Comparison of ENCODE assay signal across 1 cellular context in the genomic region with DNA sequence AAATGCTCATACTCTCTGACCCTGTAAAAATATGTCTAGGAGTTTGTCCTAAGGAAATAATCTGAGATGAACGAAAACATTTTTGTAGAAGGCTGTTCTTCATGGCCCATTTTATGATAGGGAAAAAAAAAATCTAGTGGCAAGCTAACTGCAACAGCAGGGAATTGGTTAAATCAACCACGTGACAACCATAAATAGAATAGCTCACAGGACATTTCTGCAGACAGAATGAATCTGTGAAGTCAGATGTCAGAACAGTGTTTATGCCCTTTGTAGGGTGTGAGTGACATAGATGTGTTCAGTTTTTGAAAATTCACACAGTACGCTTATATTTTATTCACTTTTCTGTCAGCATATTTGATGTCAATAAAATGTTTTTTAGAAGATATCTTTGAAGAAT.
A peak's percentile ranks its signal among the peaks of the same experiment; 100 is the strongest.
TF ChIP-seq lines count a peak whose summit lies in the region.

No MANE protein-coding gene starts in this region.

TF ChIP-seq in K562, 482 proteins besides CTCF, POLR2A, EP300 and RAD21:
- no peak for TF ChIP-seq NCOA2 (IDR thresholded peaks at IDR 0.05; ENCODE audit: partially characterized antibody in 2 of 2)
- no peak for TF ChIP-seq ZNF282 (CRISPR knock-in tag; IDR thresholded peaks at IDR 0.05)
- TF ChIP-seq, protein P1, sequence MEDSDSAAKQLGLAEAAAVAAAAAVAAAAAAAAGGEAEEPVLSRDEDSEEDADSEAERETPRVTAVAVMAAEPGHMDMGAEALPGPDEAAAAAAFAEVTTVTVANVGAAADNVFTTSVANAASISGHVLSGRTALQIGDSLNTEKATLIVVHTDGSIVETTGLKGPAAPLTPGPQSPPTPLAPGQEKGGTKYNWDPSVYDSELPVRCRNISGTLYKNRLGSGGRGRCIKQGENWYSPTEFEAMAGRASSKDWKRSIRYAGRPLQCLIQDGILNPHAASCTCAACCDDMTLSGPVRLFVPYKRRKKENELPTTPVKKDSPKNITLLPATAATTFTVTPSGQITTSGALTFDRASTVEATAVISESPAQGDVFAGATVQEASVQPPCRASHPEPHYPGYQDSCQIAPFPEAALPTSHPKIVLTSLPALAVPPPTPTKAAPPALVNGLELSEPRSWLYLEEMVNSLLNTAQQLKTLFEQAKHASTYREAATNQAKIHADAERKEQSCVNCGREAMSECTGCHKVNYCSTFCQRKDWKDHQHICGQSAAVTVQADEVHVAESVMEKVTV (CRISPR knock-in tag; IDR thresholded peaks at IDR 0.05) = no peak
- TF ChIP-seq GMEB1 (CRISPR knock-in tag; IDR thresholded peaks at IDR 0.05) = no peak
- peak; percentile 38 for TF ChIP-seq TFE3 (CRISPR knock-in tag; IDR thresholded peaks at IDR 0.05)
- TF ChIP-seq ZNF384 (IDR thresholded peaks at IDR 0.05; ENCODE audit: low read depth, low read length) = no peak
- TF ChIP-seq HIVEP1 (CRISPR knock-in tag; IDR thresholded peaks at IDR 0.05) = no peak
- TF ChIP-seq ARNT (IDR thresholded peaks at IDR 0.05) = no peak
- peak; percentile 15; the same call in 1 of the 2 replicates for TF ChIP-seq RAD51 (IDR thresholded peaks at IDR 0.05; ENCODE audit: borderline replicate concordance, low read depth)
